Comparison of ENCODE assay signal across 1 cellular context in the genomic region with DNA sequence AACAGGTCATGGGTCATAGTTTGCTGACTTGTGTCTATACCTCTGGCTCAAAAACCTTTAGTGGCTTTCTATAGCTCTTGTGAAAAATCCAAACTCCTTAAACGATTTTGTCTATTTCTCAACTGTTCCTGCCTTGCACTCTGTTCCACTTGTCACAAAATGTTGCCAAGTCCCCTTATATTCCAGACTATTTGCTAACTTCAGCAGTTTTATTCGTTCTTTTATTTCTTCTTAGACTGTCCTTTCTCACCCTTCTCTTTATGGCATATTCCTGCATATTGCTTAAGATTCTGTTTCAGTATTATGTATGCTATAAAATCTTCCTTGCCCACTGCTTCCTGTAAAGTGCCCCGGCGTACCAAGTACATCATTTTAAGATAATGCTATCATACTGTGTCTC.
A peak's percentile ranks its signal among the peaks of the same experiment; 100 is the strongest.
TF ChIP-seq lines count a peak whose summit lies in the region.

No MANE protein-coding gene starts in this region.

TF ChIP-seq in K562, 482 proteins besides CTCF, POLR2A, EP300 and RAD21 (continued from another document):
- TF ChIP-seq, protein P1, sequence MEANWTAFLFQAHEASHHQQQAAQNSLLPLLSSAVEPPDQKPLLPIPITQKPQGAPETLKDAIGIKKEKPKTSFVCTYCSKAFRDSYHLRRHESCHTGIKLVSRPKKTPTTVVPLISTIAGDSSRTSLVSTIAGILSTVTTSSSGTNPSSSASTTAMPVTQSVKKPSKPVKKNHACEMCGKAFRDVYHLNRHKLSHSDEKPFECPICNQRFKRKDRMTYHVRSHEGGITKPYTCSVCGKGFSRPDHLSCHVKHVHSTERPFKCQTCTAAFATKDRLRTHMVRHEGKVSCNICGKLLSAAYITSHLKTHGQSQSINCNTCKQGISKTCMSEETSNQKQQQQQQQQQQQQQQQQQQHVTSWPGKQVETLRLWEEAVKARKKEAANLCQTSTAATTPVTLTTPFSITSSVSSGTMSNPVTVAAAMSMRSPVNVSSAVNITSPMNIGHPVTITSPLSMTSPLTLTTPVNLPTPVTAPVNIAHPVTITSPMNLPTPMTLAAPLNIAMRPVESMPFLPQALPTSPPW (CRISPR knock-in tag; IDR thresholded peaks at IDR 0.05), result no peak
- TF ChIP-seq C11orf30 (IDR thresholded peaks at IDR 0.05; ENCODE audit: low read depth) (0 out of 2 replicates have a peak, but pooled peaks have one; percentile 25), ZNF224 (CRISPR knock-in tag; IDR thresholded peaks at IDR 0.05) (no peak), AFF1 (IDR thresholded peaks at IDR 0.05; ENCODE audit: low read depth in 1 of 2, partially characterized antibody in 2 of 2) (no peak), ZZZ3 (IDR thresholded peaks at IDR 0.05) (no peak), ZNF140 (CRISPR knock-in tag; IDR thresholded peaks at IDR 0.05) (no peak)
- TF ChIP-seq, protein P2, sequence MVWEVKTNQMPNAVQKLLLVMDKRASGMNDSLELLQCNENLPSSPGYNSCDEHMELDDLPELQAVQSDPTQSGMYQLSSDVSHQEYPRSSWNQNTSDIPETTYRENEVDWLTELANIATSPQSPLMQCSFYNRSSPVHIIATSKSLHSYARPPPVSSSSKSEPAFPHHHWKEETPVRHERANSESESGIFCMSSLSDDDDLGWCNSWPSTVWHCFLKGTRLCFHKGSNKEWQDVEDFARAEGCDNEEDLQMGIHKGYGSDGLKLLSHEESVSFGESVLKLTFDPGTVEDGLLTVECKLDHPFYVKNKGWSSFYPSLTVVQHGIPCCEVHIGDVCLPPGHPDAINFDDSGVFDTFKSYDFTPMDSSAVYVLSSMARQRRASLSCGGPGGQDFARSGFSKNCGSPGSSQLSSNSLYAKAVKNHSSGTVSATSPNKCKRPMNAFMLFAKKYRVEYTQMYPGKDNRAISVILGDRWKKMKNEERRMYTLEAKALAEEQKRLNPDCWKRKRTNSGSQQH (CRISPR knock-in tag; IDR thresholded peaks at IDR 0.05), result no peak
- TF ChIP-seq, protein P3, sequence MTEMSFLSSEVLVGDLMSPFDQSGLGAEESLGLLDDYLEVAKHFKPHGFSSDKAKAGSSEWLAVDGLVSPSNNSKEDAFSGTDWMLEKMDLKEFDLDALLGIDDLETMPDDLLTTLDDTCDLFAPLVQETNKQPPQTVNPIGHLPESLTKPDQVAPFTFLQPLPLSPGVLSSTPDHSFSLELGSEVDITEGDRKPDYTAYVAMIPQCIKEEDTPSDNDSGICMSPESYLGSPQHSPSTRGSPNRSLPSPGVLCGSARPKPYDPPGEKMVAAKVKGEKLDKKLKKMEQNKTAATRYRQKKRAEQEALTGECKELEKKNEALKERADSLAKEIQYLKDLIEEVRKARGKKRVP (CRISPR knock-in tag; IDR thresholded peaks at IDR 0.05), result no peak
